Comparison of ENCODE assay signal across 8 cellular contexts in the genomic region with DNA sequence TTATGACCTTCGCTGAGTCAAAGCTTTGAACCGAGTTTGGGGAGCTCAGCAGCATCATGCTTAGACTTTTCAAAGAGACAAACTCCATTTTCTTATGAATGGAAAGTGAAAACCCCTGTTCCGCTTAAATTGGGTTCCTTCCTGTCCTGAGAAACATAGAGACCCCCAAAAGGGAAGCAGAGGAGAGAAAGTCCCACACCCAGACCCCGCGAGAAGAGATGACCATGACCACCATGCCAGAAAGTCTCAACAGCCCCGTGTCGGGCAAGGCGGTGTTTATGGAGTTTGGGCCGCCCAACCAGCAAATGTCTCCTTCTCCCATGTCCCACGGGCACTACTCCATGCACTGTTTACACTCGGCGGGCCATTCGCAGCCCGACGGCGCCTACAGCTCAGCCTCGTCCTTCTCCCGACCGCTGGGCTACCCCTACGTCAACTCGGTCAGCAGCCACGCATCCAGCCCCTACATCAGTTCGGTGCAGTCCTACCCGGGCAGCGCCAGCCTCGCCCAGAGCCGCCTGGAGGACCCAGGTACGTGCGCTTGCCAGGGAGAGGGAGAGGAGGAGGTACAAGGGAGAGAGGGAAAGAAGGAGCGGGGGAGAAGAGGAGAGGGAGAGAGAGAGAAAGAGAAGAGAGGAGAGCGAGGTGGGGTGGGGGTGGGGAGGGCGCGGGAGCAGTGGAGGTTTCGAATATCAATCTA. TPM values are rescaled to one million over a fixed set of nuclear protein-coding genes. Genes with fewer than 3 reads are reported as not detected.
A peak's percentile ranks its signal among the peaks of the same experiment; 100 is the strongest.
DNase-seq lines count a peak whose midpoint lies in the region; ATAC-seq and TF ChIP-seq lines count a peak whose summit lies in the region.

A gene (plus strand): TSS at position 48 of the 700 bp plus-strand sequence. CDS start 171 bp downstream, at position 219.

- H3K9me3 ChIP-seq in mesodermal cell (ENCODE audit: control insufficient read depth, low read length): no peaks in the 10 kb centered on the region

- CTCF ChIA-PET in BJ (lab: Yijun Ruan, JAX): interaction anchor here (0.7 to 0.9 kb wide), 2 partner anchors 9 to 17 kb away, joined by 3 read pairs; a partner anchor contains a TSS

- TF ChIP-seq RAD21 in Ishikawa (IDR thresholded peaks at IDR 0.05; ENCODE audit: low read depth): no peak

- POLR2A ChIA-PET in BJ (lab: Charles Lee): interaction anchor here (0.6 to 0.9 kb wide), 2 partner anchors 17 kb away, joined by 4 to 5 read pairs; a partner anchor contains a TSS

- peaks cover 5% of the 10 kb centered on the region for H3K4me1 ChIP-seq in mesodermal cell (ENCODE audit: control insufficient read depth, insufficient read depth, low read length, poor library complexity, severe bottlenecking)

- peak; percentile 17 for ATAC-seq in GM19395 (IDR thresholded peaks at IDR 0.05; ENCODE audit: unreplicated experiment)

- in situ Hi-C loops in astrocyte of the cerebellum (cut with HindIII; ENCODE audit: low sequenced_read_pairs): no loop called here

- no peak for TF ChIP-seq CTCF in BJ (IDR thresholded peaks at IDR 0.05; ENCODE audit: insufficient read depth, low read depth, low read length)
- TF ChIP-seq CTCF in astrocyte of the cerebellum (IDR thresholded peaks at IDR 0.05; ENCODE audit: low read depth, low read length, missing control alignments): no peak

- peaks cover 63% of the 10 kb centered on the region for H3K27me3 ChIP-seq in BJ (ENCODE audit: control insufficient read depth, insufficient read depth, low read length)

- peak within 1 kb of the TSS; percentile 52 for H3K4me3 ChIP-seq in BJ (ENCODE audit: low read depth, low read length)
- peak within 1 kb of the TSS; percentile 47 for H3K4me3 ChIP-seq in astrocyte of the cerebellum (ENCODE audit: low read depth, low read length)
- H3K4me3 ChIP-seq in mesodermal cell (ENCODE audit: extremely low read depth, insufficient read depth, low read length, poor library complexity, severe bottlenecking): peak within 1 kb of the TSS; percentile 46

- no peak for TF ChIP-seq EP300 in Ishikawa (IDR thresholded peaks at IDR 0.05; ENCODE audit: borderline replicate concordance)

- 0 to 1% methylated on average over 22 to 23 of the region's 34 CpGs for WGBS in mesodermal cell (ENCODE audit: insufficient coverage in 2 of 2), 2 experiments

- no peak for DNase-seq in BJ (ENCODE audit: low read depth)
- DNase-seq in astrocyte of the cerebellum (ENCODE audit: low read depth): no peak
- no peak for DNase-seq in NCI-H1417 (lab: John Stamatoyannopoulos, UW)
- DNase-seq in stimulated activated CD4-positive, alpha-beta T cell treated with anti-CD3 and anti-CD28 coated beads, Interleukin-4, amount 100 ng/mL, for 1 hour: no peak
- no peak for DNase-seq in H4 (ENCODE audit: low spot score)

- peak within 1 kb of the TSS; percentile 17 for H3K27ac ChIP-seq in mesodermal cell (ENCODE audit: low read depth, low read length, severe bottlenecking)

- H3K36me3 ChIP-seq in BJ (ENCODE audit: control insufficient read depth, insufficient read depth, low read length) (no peaks in the 10 kb centered on the region), mesodermal cell (ENCODE audit: control insufficient read depth, insufficient read depth, low read length) (no peaks in the 10 kb centered on the region)

TF ChIP-seq in Ishikawa, 13 proteins besides CTCF, POLR2A, EP300 and RAD21:
- TF ChIP-seq YY1 (IDR thresholded peaks at IDR 0.05; ENCODE audit: low read depth) (0 out of 2 replicates have a peak, but pooled peaks have one; percentile 31), FOXM1 (IDR thresholded peaks at IDR 0.05; ENCODE audit: borderline replicate concordance, low read depth) (no peak)
- TF ChIP-seq, protein P1, sequence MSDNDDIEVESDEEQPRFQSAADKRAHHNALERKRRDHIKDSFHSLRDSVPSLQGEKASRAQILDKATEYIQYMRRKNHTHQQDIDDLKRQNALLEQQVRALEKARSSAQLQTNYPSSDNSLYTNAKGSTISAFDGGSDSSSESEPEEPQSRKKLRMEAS (IDR thresholded peaks at IDR 0.05): peak; percentile 31

RNA-seq across cellular contexts. Expression of the gene that starts here (rescaled TPM):
- polyA plus RNA-seq in BJ (2011; rRNA removed): 1.2 and 1.4 TPM in 2 replicates
- 0.81 and 0.98 TPM in 2 replicates for polyA minus RNA-seq in BJ (2011; rRNA and poly(A)+ RNA removed)
- polyA plus RNA-seq in mesodermal cell (2013, experiment 1 of 2): 17.1 TPM
- polyA plus RNA-seq in mesodermal cell (2013, experiment 2 of 2): 13.8 TPM
- total RNA-seq in H4 (2014; rRNA removed; shearing (Covaris generic)): 5.8 and 8.4 TPM in 2 replicates
